1 cellular context compared by ENCODE assay signal in the genomic region with DNA sequence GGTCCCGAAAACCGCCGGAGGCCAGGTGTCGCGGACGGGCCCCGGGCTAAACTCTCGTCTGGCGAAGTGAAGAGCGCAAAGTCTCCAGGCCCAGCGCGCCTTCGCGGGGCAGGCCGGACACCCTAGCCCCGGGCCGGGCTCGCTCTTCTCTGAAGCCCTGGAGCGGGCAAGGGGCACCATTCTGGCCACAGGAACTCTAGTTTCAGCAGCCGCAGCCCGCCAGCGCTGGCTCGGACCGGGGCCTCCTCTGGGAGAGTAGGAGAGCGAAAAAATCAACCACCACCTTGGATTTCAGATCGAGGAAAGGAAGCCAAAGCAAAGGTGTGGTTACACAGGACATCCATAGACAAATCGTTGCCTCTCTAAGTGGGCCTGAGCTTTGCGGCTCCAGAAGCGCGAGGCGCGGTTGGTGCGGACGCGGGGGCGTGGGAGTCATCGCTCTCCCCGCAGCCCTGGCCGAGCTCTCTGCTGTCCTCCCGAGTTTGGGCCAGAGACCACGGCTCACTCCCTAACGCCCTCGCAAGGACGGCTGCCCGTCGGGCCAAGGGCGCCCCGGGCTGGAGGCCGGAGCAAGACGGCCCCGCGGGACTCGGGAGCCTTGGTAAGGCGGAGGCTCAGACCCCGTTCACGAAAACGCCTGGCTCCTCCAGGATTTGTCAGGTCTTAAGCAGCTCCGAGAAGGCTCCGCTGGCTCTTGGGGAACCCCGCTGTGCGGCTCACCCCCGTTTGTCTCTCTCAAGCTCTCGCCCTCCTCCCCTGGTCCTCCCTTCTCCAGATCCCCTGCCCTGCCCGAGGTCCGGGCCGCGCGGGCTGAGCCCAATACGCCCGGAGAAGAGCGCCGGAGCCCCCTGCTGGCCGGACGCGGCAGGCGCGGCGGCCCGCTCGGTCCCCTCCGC.
TF ChIP-seq lines count a peak whose summit lies in the region.

No MANE protein-coding gene starts in this region.

TF ChIP-seq in HepG2, 621 proteins besides CTCF, POLR2A, EP300 and RAD21 (continued from another document and continues in another):
- TF ChIP-seq RNF219 (CRISPR knock-in tag; IDR thresholded peaks at IDR 0.05), result no peak
- TF ChIP-seq U2AF2 (IDR thresholded peaks at IDR 0.05; ENCODE audit: low read depth, low read length), result no peak
- TF ChIP-seq ZNF737 (CRISPR knock-in tag; IDR thresholded peaks at IDR 0.05; ENCODE audit: borderline replicate concordance), result no peak
- TF ChIP-seq HOXA7 (CRISPR knock-in tag; IDR thresholded peaks at IDR 0.05), result no peak
- no peak for TF ChIP-seq ATF7 (IDR thresholded peaks at IDR 0.05)
- TF ChIP-seq ATF7 (CRISPR knock-in tag; IDR thresholded peaks at IDR 0.05), result no peak
- TF ChIP-seq FOSL2 (CRISPR knock-in tag; IDR thresholded peaks at IDR 0.05), result no peak
- no peak for TF ChIP-seq FLYWCH1 (CRISPR knock-in tag; IDR thresholded peaks at IDR 0.05)
- peak; percentile 29; the same call in 1 of the 2 replicates for TF ChIP-seq MTA1 (CRISPR knock-in tag; IDR thresholded peaks at IDR 0.05; ENCODE audit: borderline replicate concordance)
- peak; percentile 27; the same call in 1 of the 2 replicates for TF ChIP-seq ZFY (CRISPR knock-in tag; IDR thresholded peaks at IDR 0.05)
- TF ChIP-seq SALL1 (CRISPR knock-in tag; IDR thresholded peaks at IDR 0.05), result peak; percentile 35
- TF ChIP-seq, protein P1, sequence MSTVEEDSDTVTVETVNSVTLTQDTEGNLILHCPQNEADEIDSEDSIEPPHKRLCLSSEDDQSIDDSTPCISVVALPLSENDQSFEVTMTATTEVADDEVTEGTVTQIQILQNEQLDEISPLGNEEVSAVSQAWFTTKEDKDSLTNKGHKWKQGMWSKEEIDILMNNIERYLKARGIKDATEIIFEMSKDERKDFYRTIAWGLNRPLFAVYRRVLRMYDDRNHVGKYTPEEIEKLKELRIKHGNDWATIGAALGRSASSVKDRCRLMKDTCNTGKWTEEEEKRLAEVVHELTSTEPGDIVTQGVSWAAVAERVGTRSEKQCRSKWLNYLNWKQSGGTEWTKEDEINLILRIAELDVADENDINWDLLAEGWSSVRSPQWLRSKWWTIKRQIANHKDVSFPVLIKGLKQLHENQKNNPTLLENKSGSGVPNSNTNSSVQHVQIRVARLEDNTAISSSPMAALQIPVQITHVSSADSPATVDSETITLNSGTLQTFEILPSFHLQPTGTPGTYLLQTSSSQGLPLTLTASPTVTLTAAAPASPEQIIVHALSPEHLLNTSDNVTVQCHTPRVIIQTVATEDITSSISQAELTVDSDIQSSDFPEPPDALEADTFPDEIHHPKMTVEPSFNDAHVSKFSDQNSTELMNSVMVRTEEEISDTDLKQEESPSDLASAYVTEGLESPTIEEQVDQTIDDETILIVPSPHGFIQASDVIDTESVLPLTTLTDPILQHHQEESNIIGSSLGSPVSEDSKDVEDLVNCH (CRISPR knock-in tag; IDR thresholded peaks at IDR 0.05), result no peak
- peak; percentile 80 for TF ChIP-seq ZNF777 (CRISPR knock-in tag; IDR thresholded peaks at IDR 0.05)
- TF ChIP-seq ZNF33B (CRISPR knock-in tag; IDR thresholded peaks at IDR 0.05), result no peak
- TF ChIP-seq HMGA1 (CRISPR knock-in tag; conservative IDR thresholded peaks at IDR 0.05), result no peak
- TF ChIP-seq ZNF550 (CRISPR knock-in tag; IDR thresholded peaks at IDR 0.05; ENCODE audit: borderline replicate concordance), result no peak
- TF ChIP-seq ZNF746 (CRISPR knock-in tag; IDR thresholded peaks at IDR 0.05), result peak; percentile 43; the same call in 1 of the 2 replicates
- no peak for TF ChIP-seq RFX1 (IDR thresholded peaks at IDR 0.05)
- TF ChIP-seq ZNF691 (CRISPR knock-in tag; IDR thresholded peaks at IDR 0.05; ENCODE audit: borderline replicate concordance, low read depth), result no peak
- no peak for TF ChIP-seq ZNF331 (CRISPR knock-in tag; IDR thresholded peaks at IDR 0.05)
- TF ChIP-seq ZNF432 (CRISPR knock-in tag; IDR thresholded peaks at IDR 0.05; ENCODE audit: borderline replicate concordance), result no peak
- no peak for TF ChIP-seq RXRA (CRISPR knock-in tag; IDR thresholded peaks at IDR 0.05)
- TF ChIP-seq HNRNPLL (IDR thresholded peaks at IDR 0.05; ENCODE audit: low read depth, low read length, poor library complexity, severe bottlenecking), result no peak
- TF ChIP-seq SNRNP70 (IDR thresholded peaks at IDR 0.05; ENCODE audit: low read depth, low read length), result no peak
- 0 out of 2 replicates have a peak, but pooled peaks have one; percentile 31 for TF ChIP-seq IRF9 (CRISPR knock-in tag; IDR thresholded peaks at IDR 0.05; ENCODE audit: borderline replicate concordance)
- no peak for TF ChIP-seq MIER3 (CRISPR knock-in tag; IDR thresholded peaks at IDR 0.05; ENCODE audit: borderline replicate concordance)
- TF ChIP-seq PRDM15 (CRISPR knock-in tag; IDR thresholded peaks at IDR 0.05), result no peak
- no peak for TF ChIP-seq ZSCAN29 (CRISPR knock-in tag; conservative IDR thresholded peaks at IDR 0.05)
- no peak for TF ChIP-seq ATF3 (CRISPR knock-in tag; IDR thresholded peaks at IDR 0.05)
- no peak for TF ChIP-seq ZNF335 (CRISPR knock-in tag; IDR thresholded peaks at IDR 0.05)
- no peak for TF ChIP-seq WIZ (CRISPR knock-in tag; IDR thresholded peaks at IDR 0.05)
- TF ChIP-seq IKZF4 (CRISPR knock-in tag; IDR thresholded peaks at IDR 0.05; ENCODE audit: borderline replicate concordance, low read depth, not compliant biosample characterization), result no peak
- no peak for TF ChIP-seq MLXIP (CRISPR knock-in tag; IDR thresholded peaks at IDR 0.05; ENCODE audit: borderline replicate concordance)
- TF ChIP-seq ATRX (CRISPR knock-in tag; IDR thresholded peaks at IDR 0.05; ENCODE audit: borderline replicate concordance), result no peak
- TF ChIP-seq ZNF644 (CRISPR knock-in tag; IDR thresholded peaks at IDR 0.05; ENCODE audit: low read depth), result no peak
- no peak for TF ChIP-seq KMT2A (CRISPR knock-in tag; IDR thresholded peaks at IDR 0.05)
- TF ChIP-seq BORCS8-MEF2B (CRISPR knock-in tag; IDR thresholded peaks at IDR 0.05), result 0 out of 2 replicates have a peak, but pooled peaks have one; percentile 37
- TF ChIP-seq DDIT3 (CRISPR knock-in tag; IDR thresholded peaks at IDR 0.05), result no peak
- TF ChIP-seq KLF16 (CRISPR knock-in tag; IDR thresholded peaks at IDR 0.05), result no peak
- TF ChIP-seq ZMYM4 (CRISPR knock-in tag; IDR thresholded peaks at IDR 0.05), result no peak
- TF ChIP-seq NFATC3 (CRISPR knock-in tag; IDR thresholded peaks at IDR 0.05), result no peak
- no peak for TF ChIP-seq ZFX (CRISPR knock-in tag; IDR thresholded peaks at IDR 0.05; ENCODE audit: low read depth)
- TF ChIP-seq ZNF20 (CRISPR knock-in tag; IDR thresholded peaks at IDR 0.05), result no peak
- no peak for TF ChIP-seq JUNB (CRISPR knock-in tag; IDR thresholded peaks at IDR 0.05; ENCODE audit: borderline replicate concordance)
